ENCODE assay signal across 20 cellular contexts in the genomic region with DNA sequence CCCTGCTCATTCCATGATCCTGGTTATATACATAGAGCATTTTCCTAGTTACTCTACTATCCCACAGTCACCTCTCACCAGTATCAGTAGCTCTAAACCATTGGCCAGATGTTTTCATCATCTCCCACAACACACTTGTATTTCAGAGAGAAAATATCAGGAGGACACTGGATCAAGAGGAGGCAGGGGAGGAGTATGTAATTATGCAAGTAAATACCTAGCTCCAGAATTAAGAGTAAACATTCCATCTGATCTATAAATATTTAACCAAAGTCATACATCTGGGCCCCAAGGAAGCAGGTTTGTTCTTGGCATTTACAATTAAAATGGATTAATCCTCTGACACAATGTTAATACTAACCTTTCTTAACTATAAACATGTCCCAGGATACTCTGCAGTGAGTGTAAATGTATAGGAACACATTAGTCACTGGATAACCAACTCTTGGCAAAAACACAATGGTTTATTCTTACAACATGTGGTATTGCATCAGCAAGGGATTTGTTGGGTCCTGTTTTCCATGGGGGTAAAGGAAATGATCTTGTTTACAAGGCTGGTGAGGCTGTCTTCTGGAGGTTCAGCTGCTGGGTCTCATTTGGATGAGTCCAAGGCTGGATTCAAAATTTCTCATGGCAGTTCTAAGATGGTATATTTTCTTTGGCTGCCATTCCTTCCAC.
DNase-seq lines count a peak whose midpoint lies in the region; ATAC-seq and TF ChIP-seq lines count a peak whose summit lies in the region.
"Had no signal": no experiment of that assay in that cellular context is flagged by ENCODE, and none has a peak within 500 bp of the region (broad histone marks: within the 10 kb centered on the region; RNA-seq: fewer than 3 reads in every experiment).

No MANE protein-coding gene starts in this region.

- peak overlapping the region; percentile 87 for H3K4ac ChIP-seq in IMR-90 (ENCODE audit: low read depth, low read length)

- dilution Hi-C loops in IMR-90 (cut with HindIII; ENCODE audit: low sequenced_read_pairs, unreplicated experiment), result no loop called here

- peak overlapping the region; percentile 49 for H3K27ac ChIP-seq in AG04450 (ENCODE audit: low read depth, low read length)
- H3K27ac ChIP-seq in IMR-90 (ENCODE audit: insufficient read depth, low read length), result peak overlapping the region; percentile 92; the same call in 1 of the 2 replicates
- no peak overlapping the region for H3K27ac ChIP-seq in thyroid gland
- H3K27ac ChIP-seq: WERI-Rb-1 had no signal

- H2BK120ac ChIP-seq in IMR-90 (ENCODE audit: low read depth, low read length), result peak overlapping the region; percentile 86

- no peaks in the 10 kb centered on the region for H3K79me1 ChIP-seq in IMR-90 (ENCODE audit: low read depth in 1 of 2, low read length in 2 of 2)

- no peaks in the 10 kb centered on the region for H3K9me3 ChIP-seq in AG04450 (ENCODE audit: control insufficient read depth, insufficient read depth, low read length)
- no peaks in the 10 kb centered on the region; the same call in 1 of the 2 replicates for H3K9me3 ChIP-seq in IMR-90 (ENCODE audit: control insufficient read depth, insufficient read depth, low read length)
- no peaks in the 10 kb centered on the region for H3K9me3 ChIP-seq in thyroid gland

- H3K27me3 Mint-ChIP-seq in stimulated activated memory B cell treated with anti-CD40 and anti-IgM and Interleukin-4, amounts not matched to agents 10 μg/mL and 1 μg/mL and 100 μg/mL, for 72 hours, result peaks cover 12% of the 10 kb centered on the region
- H3K27me3 Mint-ChIP-seq: dendritic cell treated with granulocyte-macrophage colony-stimulating factor and Interleukin-4, amounts not matched to agents 40 ng/mL and 50 ng/mL, for 4 days; progenitor cell of endocrine pancreas; stimulated activated naive CD8-positive, alpha-beta T cell treated with anti-CD3 and anti-CD28 coated beads, Interleukin-15, Interleukin-2, amounts not matched to agents 100 ng/mL and 50 ng/mL, for 24 hours had no signal

- H4K91ac ChIP-seq in IMR-90 (ENCODE audit: insufficient read depth, low read depth, low read length), result peak overlapping the region; percentile 78

- CTCF ChIA-PET in AG04450 (lab: Charles Lee) (interaction anchor here (1.1 kb wide), 1 partner anchor 37 kb away, joined by 7 read pairs; no protein-coding TSS in a partner anchor), IMR-90 (lab: Yijun Ruan, JAX) (interaction anchor here (1.1 kb wide), 1 partner anchor 37 kb away, joined by 4 read pairs; no protein-coding TSS in a partner anchor)

- H2BK5ac ChIP-seq in IMR-90 (ENCODE audit: low read depth, low read length, poor library complexity, severe bottlenecking), result peak overlapping the region; percentile 48

- no peak overlapping the region for H3K9ac ChIP-seq in IMR-90 (ENCODE audit: low read depth, low read length)

- no peak overlapping the region for H3K4me3 Mint-ChIP-seq in stimulated activated effector memory CD8-positive, alpha-beta T cell treated with anti-CD3 and anti-CD28 coated beads, Interleukin-12 subunit alpha, Interleukin-12 subunit beta, amount 100 ng/mL, for 72 hours
- no peak overlapping the region for H3K4me3 Mint-ChIP-seq in stimulated activated memory B cell treated with anti-CD40 and anti-IgM and Interleukin-4, amounts not matched to agents 10 μg/mL and 1 μg/mL and 100 μg/mL, for 72 hours
- H3K4me3 Mint-ChIP-seq: activated T-helper 17 cell treated with anti-CD3 and anti-CD28 coated beads, Interleukin-2, amount 50 U/mL, for 72 hours; dendritic cell treated with granulocyte-macrophage colony-stimulating factor and Interleukin-4, amounts not matched to agents 40 ng/mL and 50 ng/mL, for 4 days; stimulated activated naive CD8-positive, alpha-beta T cell treated with anti-CD3 and anti-CD28 coated beads, Interleukin-15, Interleukin-2, amounts not matched to agents 100 ng/mL and 50 ng/mL, for 24 hours; T-cell had no signal

- H4K8ac ChIP-seq in IMR-90 (ENCODE audit: low read depth in 2 of 2, low read length in 2 of 2), result peak overlapping the region; percentile 3 to 52; a peak in 2 of 4 replicates

- H3K36me3 ChIP-seq in IMR-90 (ENCODE audit: control insufficient read depth, insufficient read depth, low read length), result no peaks in the 10 kb centered on the region
- no peaks in the 10 kb centered on the region for H3K36me3 ChIP-seq in thyroid gland
- H3K36me3 ChIP-seq: WERI-Rb-1 had no signal

- no peaks in the 10 kb centered on the region for H3K9me3 Mint-ChIP-seq in stimulated activated effector memory CD8-positive, alpha-beta T cell treated with anti-CD3 and anti-CD28 coated beads, Interleukin-12 subunit alpha, Interleukin-12 subunit beta, amount 100 ng/mL, for 72 hours
- no peaks in the 10 kb centered on the region for H3K9me3 Mint-ChIP-seq in stimulated activated memory B cell treated with anti-CD40 and anti-IgM and Interleukin-4, amounts not matched to agents 10 μg/mL and 1 μg/mL and 100 μg/mL, for 72 hours
- H3K9me3 Mint-ChIP-seq: activated T-helper 17 cell treated with anti-CD3 and anti-CD28 coated beads, Interleukin-2, amount 50 U/mL, for 72 hours; dendritic cell treated with granulocyte-macrophage colony-stimulating factor and Interleukin-4, amounts not matched to agents 40 ng/mL and 50 ng/mL, for 4 days; stimulated activated naive CD8-positive, alpha-beta T cell treated with anti-CD3 and anti-CD28 coated beads, Interleukin-15, Interleukin-2, amounts not matched to agents 100 ng/mL and 50 ng/mL, for 24 hours; T-cell had no signal

- H2BK20ac ChIP-seq in IMR-90 (ENCODE audit: low read depth, low read length), result peak overlapping the region; percentile 85

- no peaks in the 10 kb centered on the region for H4K20me1 ChIP-seq in IMR-90 (ENCODE audit: insufficient read depth, low read length)

- no peak overlapping the region for H2AK9ac ChIP-seq in IMR-90 (replicated peaks; ENCODE audit: low read depth, low read length, poor library complexity)

- H2AFZ ChIP-seq in IMR-90 (replicated peaks; ENCODE audit: low read length, poor library complexity), result no peak overlapping the region

- H4K5ac ChIP-seq in IMR-90 (ENCODE audit: low read depth, low read length), result peak overlapping the region; percentile 90

- in situ Hi-C loops in IMR-90 (cut with MboI; ENCODE audit: low sequenced_read_pairs), result no loop called here

- no TSS peak for BruUV-seq in IMR-90 (replicated peaks; lab: Mats Ljungman, UMichigan)

- no peaks in the 10 kb centered on the region for H3K9me1 ChIP-seq in IMR-90 (ENCODE audit: insufficient read depth, low read length)

- ATAC-seq in IMR-90 (ENCODE audit: low read depth), result peak; percentile 72
- ATAC-seq in stimulated activated effector memory CD8-positive, alpha-beta T cell treated with anti-CD3 and anti-CD28 coated beads, Interleukin-12 subunit alpha, Interleukin-12 subunit beta, amount 100 ng/mL, for 72 hours, result no peak
- ATAC-seq in stimulated activated memory B cell treated with anti-CD40 and anti-IgM and Interleukin-4, amounts not matched to agents 10 μg/mL and 1 μg/mL and 100 μg/mL, for 72 hours, result no peak
- ATAC-seq: activated T-helper 17 cell treated with anti-CD3 and anti-CD28 coated beads, Interleukin-2, amount 50 U/mL, for 72 hours; T-cell had no signal

- peak overlapping the region; percentile 48; the same call in 1 of the 2 replicates for H3K23ac ChIP-seq in IMR-90 (ENCODE audit: low read depth, low read length)

- no peaks in the 10 kb centered on the region for H3K4me1 Mint-ChIP-seq in stimulated activated effector memory CD8-positive, alpha-beta T cell treated with anti-CD3 and anti-CD28 coated beads, Interleukin-12 subunit alpha, Interleukin-12 subunit beta, amount 100 ng/mL, for 72 hours
- no peaks in the 10 kb centered on the region for H3K4me1 Mint-ChIP-seq in stimulated activated memory B cell treated with anti-CD40 and anti-IgM and Interleukin-4, amounts not matched to agents 10 μg/mL and 1 μg/mL and 100 μg/mL, for 72 hours
- H3K4me1 Mint-ChIP-seq: activated T-helper 17 cell treated with anti-CD3 and anti-CD28 coated beads, Interleukin-2, amount 50 U/mL, for 72 hours; T-cell had no signal

- no peak for TF ChIP-seq RAD21 in IMR-90 (IDR thresholded peaks at IDR 0.05; ENCODE audit: low read length)

- peak overlapping the region; percentile 91 for H3K18ac ChIP-seq in IMR-90 (ENCODE audit: low read depth, low read length)

- peak overlapping the region; percentile 19; the same call in 1 of the 3 replicates for H2BK15ac ChIP-seq in IMR-90 (ENCODE audit: low read depth, low read length)

- H3K4me3 ChIP-seq in AG04450 (ENCODE audit: low read depth, low read length) (no peak overlapping the region), IMR-90 (ENCODE audit: insufficient read depth, low read depth, low read length) (no peak overlapping the region), cardiac fibroblast (replicated peaks in 1 of 2; ENCODE audit: low read depth in 2 of 2, low read length in 2 of 2) (no peak overlapping the region), thyroid gland (replicated peaks in 1 of 3) (no peak overlapping the region)

- no peaks in the 10 kb centered on the region for H3K36me3 Mint-ChIP-seq in stimulated activated effector memory CD8-positive, alpha-beta T cell treated with anti-CD3 and anti-CD28 coated beads, Interleukin-12 subunit alpha, Interleukin-12 subunit beta, amount 100 ng/mL, for 72 hours
- no peaks in the 10 kb centered on the region for H3K36me3 Mint-ChIP-seq in stimulated activated memory B cell treated with anti-CD40 and anti-IgM and Interleukin-4, amounts not matched to agents 10 μg/mL and 1 μg/mL and 100 μg/mL, for 72 hours
- H3K36me3 Mint-ChIP-seq: T-cell had no signal

- H3K4me1 ChIP-seq in IMR-90 (ENCODE audit: control insufficient read depth, insufficient read depth, low read length) (peaks cover 4% of the 10 kb centered on the region), thyroid gland (peaks cover 0 to 7% of the 10 kb centered on the region in 2 donors)

- TF ChIP-seq POLR2A in IMR-90 (IDR thresholded peaks at IDR 0.05; ENCODE audit: low read depth, low read length) (no peak), thyroid gland (IDR thresholded peaks at IDR 0.05) (no peak)

- TF ChIP-seq CTCF in AG04450 (IDR thresholded peaks at IDR 0.05; ENCODE audit: low read depth, low read length) (no peak), IMR-90 (conservative IDR thresholded peaks at IDR 0.05; ENCODE audit: low read depth, low read length) (no peak), cardiac fibroblast (IDR thresholded peaks at IDR 0.05; ENCODE audit: low read depth, low read length) (no peak), thyroid gland (IDR thresholded peaks at IDR 0.05) (no peak)

- no peak overlapping the region for H3K56ac ChIP-seq in IMR-90 (ENCODE audit: extremely low read depth, insufficient read depth, low read length)

- intact Hi-C loops in IMR-90 (cut with micrococcal nuclease), result no loop called here
- intact Hi-C loops in thyroid gland (cut with DNase I), result no loop called here

- no peak overlapping the region for H3K27ac Mint-ChIP-seq in stimulated activated effector memory CD8-positive, alpha-beta T cell treated with anti-CD3 and anti-CD28 coated beads, Interleukin-12 subunit alpha, Interleukin-12 subunit beta, amount 100 ng/mL, for 72 hours
- H3K27ac Mint-ChIP-seq in stimulated activated memory B cell treated with anti-CD40 and anti-IgM and Interleukin-4, amounts not matched to agents 10 μg/mL and 1 μg/mL and 100 μg/mL, for 72 hours, result no peak overlapping the region
- H3K27ac Mint-ChIP-seq: activated T-helper 17 cell treated with anti-CD3 and anti-CD28 coated beads, Interleukin-2, amount 50 U/mL, for 72 hours; dendritic cell treated with granulocyte-macrophage colony-stimulating factor and Interleukin-4, amounts not matched to agents 40 ng/mL and 50 ng/mL, for 4 days; progenitor cell of endocrine pancreas; stimulated activated naive CD8-positive, alpha-beta T cell treated with anti-CD3 and anti-CD28 coated beads, Interleukin-15, Interleukin-2, amounts not matched to agents 100 ng/mL and 50 ng/mL, for 24 hours; T-cell had no signal

- POLR2A ChIA-PET in AG04450 (lab: Yijun Ruan, JAX), result interaction anchor here (0.8 to 1.8 kb wide), 5 partner anchors 9 to 49 kb away, joined by 3 to 10 read pairs (median 4); no protein-coding TSS in a partner anchor
- POLR2A ChIA-PET in IMR-90 (lab: Charles Lee; ENCODE audit: unreplicated experiment), result no interaction called here

- peak; percentile 81 for DNase-seq in AG04450 (ENCODE audit: low read depth, low spot score)
- peak; percentile 80 for DNase-seq in IMR-90
- DNase-seq in cardiac fibroblast (ENCODE audit: low read depth in 2 of 2), result peak; percentile 81 to 83
- DNase-seq in iris pigment epithelial cell (ENCODE audit: low read depth), result peak; percentile 91
- DNase-seq in stimulated activated effector memory CD8-positive, alpha-beta T cell treated with anti-CD3 and anti-CD28 coated beads, Interleukin-12 subunit alpha, Interleukin-12 subunit beta, amount 100 ng/mL, for 72 hours (ENCODE audit: low spot score in 2 of 2), result no peak
- no peak for DNase-seq in COLO668 (lab: John Stamatoyannopoulos, UW; ENCODE audit: unreplicated experiment)
- no peak for DNase-seq in thyroid gland
- DNase-seq: aorta; Kasumi-1; NCI-H1694 treated with DMSO at 0.1 percent for 48 hours; NCI-H774; RPMI8226; stimulated activated CD4-positive, alpha-beta T cell treated with anti-CD3 and anti-CD28 coated beads, Interleukin-12 subunit alpha, Interleukin-12 subunit beta, amount 100 ng/mL, for 4 hours; T-cell; WERI-Rb-1 had no signal

- no peak overlapping the region for H2AK5ac ChIP-seq in IMR-90 (ENCODE audit: low read depth, low read length)

- no peaks in the 10 kb centered on the region for H3K27me3 ChIP-seq in AG04450 (ENCODE audit: control insufficient read depth, insufficient read depth, low read length)
- no peaks in the 10 kb centered on the region; the same call in none of the 2 replicates for H3K27me3 ChIP-seq in IMR-90 (ENCODE audit: control insufficient read depth, insufficient read depth, low read length)
- H3K27me3 ChIP-seq in thyroid gland, result no peaks in the 10 kb centered on the region

- peak overlapping the region; percentile 2; the same call in 1 of the 2 replicates for H3K14ac ChIP-seq in IMR-90 (replicated peaks; ENCODE audit: low read depth, low read length)

- no peak overlapping the region for H3K4me2 ChIP-seq in IMR-90 (ENCODE audit: low read depth, low read length)

Comparison
In these comparisons a context has a peak if more than half of its experiments do, and no peak if none do; other contexts are left out.
1. DNase-seq: peak in AG04450 (single experiment), IMR-90 (single experiment), cardiac fibroblast (2 of 2) and iris pigment epithelial cell (single experiment); none in stimulated activated effector memory CD8-positive, alpha-beta T cell treated with anti-CD3 and anti-CD28 coated beads, Interleukin-12 subunit alpha, Interleukin-12 subunit beta, amount 100 ng/mL, for 72 hours (0 of 2), COLO668 (single experiment) and thyroid gland (0 of 2).
2. H3K27ac ChIP-seq: peak in AG04450 (single experiment) and IMR-90 (single experiment); none in thyroid gland (0 of 3).